ENCODE assay signal across 8 cellular contexts in genomic region chr11:78080818-78081495, GRCh38. TPM values are rescaled to one million over a fixed set of nuclear protein-coding genes. Genes with fewer than 3 reads are reported as not detected.
A peak's percentile ranks its signal among the peaks of the same experiment; 100 is the strongest.
DNase-seq lines count a peak whose midpoint lies in the region; ATAC-seq and TF ChIP-seq lines count a peak whose summit lies in the region.

No MANE protein-coding gene starts in this region.

- H3K4me1 ChIP-seq in mammary epithelial cell (ENCODE audit: insufficient read depth, low read length): peaks cover 14% of the 10 kb centered on the region

- no peak overlapping the region for H3K27ac ChIP-seq in mammary epithelial cell (ENCODE audit: insufficient read depth, low read depth, low read length)
- no peak overlapping the region for H3K27ac ChIP-seq in SU-DHL-6 (ENCODE audit: low read depth, low read length)

- H3K9ac ChIP-seq in mammary epithelial cell (ENCODE audit: insufficient read depth, low read length) (no peak overlapping the region), SU-DHL-6 (ENCODE audit: low read length) (no peak overlapping the region)

- no peak overlapping the region for H3K4me3 Mint-ChIP-seq in MCF 10A (ENCODE audit: unreplicated experiment)
- H3K4me3 Mint-ChIP-seq in type B pancreatic cell: peak overlapping the region; percentile 67

- BruUV-seq in mammary epithelial cell (replicated peaks; lab: Mats Ljungman, UMichigan) (no TSS peak), MCF 10A (replicated peaks; lab: Mats Ljungman, UMichigan) (no TSS peak)

- H3K4me2 ChIP-seq in mammary epithelial cell (ENCODE audit: insufficient read depth, low read depth, low read length): no peak overlapping the region
- no peak overlapping the region for H3K4me2 ChIP-seq in SU-DHL-6 (ENCODE audit: low read depth, low read length, poor library complexity, severe bottlenecking)

- ATAC-seq in HG02798 (IDR thresholded peaks at IDR 0.05; ENCODE audit: poor library complexity, unreplicated experiment) (no peak), HG02623 (IDR thresholded peaks at IDR 0.05; ENCODE audit: unreplicated experiment) (no peak)

- H4K20me1 ChIP-seq in mammary epithelial cell (ENCODE audit: insufficient read depth, low read length) (no peaks in the 10 kb centered on the region), SU-DHL-6 (ENCODE audit: low read depth, low read length) (no peaks in the 10 kb centered on the region)

- H2AFZ ChIP-seq in mammary epithelial cell (ENCODE audit: low read depth, low read length) (peak overlapping the region; percentile 96), SU-DHL-6 (ENCODE audit: low read depth, low read length, severe bottlenecking) (peak overlapping the region; percentile 92)

- H3K4me1 Mint-ChIP-seq in MCF 10A (ENCODE audit: insufficient read depth, unreplicated experiment) (peaks cover 26% of the 10 kb centered on the region), type B pancreatic cell (ENCODE audit: unreplicated experiment) (peaks cover 16% of the 10 kb centered on the region)

- peak; percentile 14 for DNase-seq in mammary epithelial cell
- DNase-seq in MCF 10A (ENCODE audit: unreplicated experiment): no peak
- DNase-seq in fibroblast of mammary gland (ENCODE audit: low read depth): peak; percentile 15
- no peak for DNase-seq in type B pancreatic cell (ENCODE audit: extremely low spot score, unreplicated experiment)
- no peak for DNase-seq in OCI-M2 (lab: John Stamatoyannopoulos, UW; ENCODE audit: unreplicated experiment)

- POLR2A ChIA-PET in MCF 10A (lab: Yijun Ruan, JAX): interaction anchor here (1.0 to 3.1 kb wide), 3 partner anchors 29 to 86 kb away, joined by 5 to 28 read pairs (median 24); partner anchors contain the start of genes ALG8 and INTS4

- H3K36me3 Mint-ChIP-seq in MCF 10A (ENCODE audit: insufficient read depth, unreplicated experiment) (peaks cover 9% of the 10 kb centered on the region), type B pancreatic cell (peaks cover 10% of the 10 kb centered on the region)

- no peaks in the 10 kb centered on the region for H3K9me2 ChIP-seq in SU-DHL-6 (replicated peaks; ENCODE audit: insufficient read depth, low read length)

- CTCF ChIA-PET in mammary epithelial cell (lab: Charles Lee; ENCODE audit: low non-redundant PET) (no interaction called here), MCF 10A (lab: Yijun Ruan, JAX) (interaction anchor here (0.6 to 2.4 kb wide), 3 partner anchors 35 to 58 kb away, joined by 3 to 10 read pairs (median 3); no protein-coding TSS in a partner anchor)

- H3K27me3 Mint-ChIP-seq in MCF 10A (ENCODE audit: insufficient read depth, unreplicated experiment) (no peaks in the 10 kb centered on the region), type B pancreatic cell (peaks cover 3% of the 10 kb centered on the region)

- no peaks in the 10 kb centered on the region for H3F3A ChIP-seq in SU-DHL-6 (ENCODE audit: insufficient read depth)

- TF ChIP-seq CTCF in mammary epithelial cell (conservative IDR thresholded peaks at IDR 0.05 in 1 of 2, IDR thresholded peaks at IDR 0.05 in 1 of 2; ENCODE audit: extremely low read depth in 1 of 2, insufficient read depth in 1 of 2, low read depth in 1 of 2, low read length in 2 of 2): no peak
- TF ChIP-seq CTCF in MCF 10A (IDR thresholded peaks at IDR 0.05; ENCODE audit: unreplicated experiment): no peak
- no peak for TF ChIP-seq CTCF in SU-DHL-6 (IDR thresholded peaks at IDR 0.05; ENCODE audit: insufficient read depth, low read length, poor library complexity, severe bottlenecking)
- no peak for TF ChIP-seq CTCF in fibroblast of mammary gland (conservative IDR thresholded peaks at IDR 0.05; ENCODE audit: control insufficient read depth, insufficient read depth, low read depth, low read length)
- TF ChIP-seq CTCF in type B pancreatic cell (conservative IDR thresholded peaks at IDR 0.05): no peak

- H3K9me3 ChIP-seq in mammary epithelial cell (replicated peaks; ENCODE audit: insufficient read depth, low read length): no peaks in the 10 kb centered on the region
- H3K9me3 ChIP-seq in SU-DHL-6 (ENCODE audit: insufficient read depth, low read length): no peaks in the 10 kb centered on the region

- 83% methylated on average over 8 of the region's 11 CpGs for WGBS in mammary epithelial cell (ENCODE audit: low coverage, missing lambda C conversion rate)

- no peaks in the 10 kb centered on the region for H3K36me3 ChIP-seq in mammary epithelial cell (ENCODE audit: insufficient read depth, low read length)
- H3K36me3 ChIP-seq in SU-DHL-6 (ENCODE audit: low read length): no peaks in the 10 kb centered on the region

- in situ Hi-C loops in mammary epithelial cell (cut with MboI; ENCODE audit: low sequenced_read_pairs in 2 of 2): no loop called here

- intact Hi-C loops in mammary epithelial cell (cut with micrococcal nuclease) (loop anchor here (1.0 kb wide), 1 partner anchor 107 kb away; the partner anchor contains the start of genes KCTD21 and USP35), MCF 10A (cut with micrococcal nuclease) (no loop called here)

- H3K9me3 Mint-ChIP-seq in MCF 10A (ENCODE audit: unreplicated experiment): no peaks in the 10 kb centered on the region
- no peaks in the 10 kb centered on the region for H3K9me3 Mint-ChIP-seq in type B pancreatic cell

- H3K27ac Mint-ChIP-seq in MCF 10A (ENCODE audit: low read depth, unreplicated experiment) (no peak overlapping the region), type B pancreatic cell (peak overlapping the region; percentile 39)

- dilution Hi-C loops in mammary epithelial cell (cut with HindIII; ENCODE audit: low sequenced_read_pairs): no loop called here

- H3K27me3 ChIP-seq in mammary epithelial cell (ENCODE audit: insufficient read depth, low read length) (no peaks in the 10 kb centered on the region), SU-DHL-6 (ENCODE audit: low read length) (no peaks in the 10 kb centered on the region)

- no peak overlapping the region for H3K4me3 ChIP-seq in mammary epithelial cell (replicated peaks in 1 of 3; ENCODE audit: insufficient read depth in 1 of 3, low read depth in 2 of 3, low read length in 3 of 3)
- H3K4me3 ChIP-seq in SU-DHL-6 (ENCODE audit: insufficient read depth, low read length, poor library complexity, severe bottlenecking): no peak overlapping the region
- no peak overlapping the region for H3K4me3 ChIP-seq in fibroblast of mammary gland (ENCODE audit: control insufficient read depth, low read depth, low read length)

- H3K79me2 ChIP-seq in mammary epithelial cell (ENCODE audit: insufficient read depth, low read length) (peaks cover 39% of the 10 kb centered on the region), SU-DHL-6 (ENCODE audit: insufficient read depth, low read length) (peaks cover 35% of the 10 kb centered on the region)

RNA-seq across cellular contexts. Expression of gene NDUFC2, which starts 1.3 kb away (rescaled TPM):
- total RNA-seq in mammary epithelial cell (100 to 1,000 TPM; 108 to 209 TPM), MCF 10A (2022) (156 and 186 TPM in 2 replicates), type B pancreatic cell (ENCODE audit: low replicate concordance) (233 and 240 TPM in 2 replicates)
- polyA plus RNA-seq in mammary epithelial cell: 165 TPM
- 11.5 TPM for polyA minus RNA-seq in mammary epithelial cell

RNA-seq across cellular contexts. Expression of gene THRSP, which starts 17.3 kb away (rescaled TPM):
- not detected for total RNA-seq in mammary epithelial cell
- not detected for polyA plus RNA-seq in mammary epithelial cell
- not detected for polyA minus RNA-seq in mammary epithelial cell
- not detected in 2 replicates for total RNA-seq in MCF 10A (2022)
- not detected in 2 replicates for total RNA-seq in type B pancreatic cell (ENCODE audit: low replicate concordance)

RNA-seq across cellular contexts. Expression of gene KCTD14, which starts 57.9 kb away (rescaled TPM):
- total RNA-seq in mammary epithelial cell (10 to 100 TPM in 1 of 2 donors, 1 to 10 TPM in 1; 7.2 to 11.1 TPM), MCF 10A (2022) (1.5 and 2.2 TPM in 2 replicates), type B pancreatic cell (ENCODE audit: low replicate concordance) (1.2 and 2.8 TPM in 2 replicates)
- polyA plus RNA-seq in mammary epithelial cell: 23.2 TPM
- 18.1 TPM for polyA minus RNA-seq in mammary epithelial cell

RNA-seq across cellular contexts. Expression of gene ALG8, which starts 58.5 kb away (rescaled TPM):
- total RNA-seq in mammary epithelial cell: 10 to 100 TPM; 30.3 to 32.7 TPM
- polyA plus RNA-seq in mammary epithelial cell: 38.8 TPM
- polyA minus RNA-seq in mammary epithelial cell: 48.1 TPM
- total RNA-seq in MCF 10A (2022): 33.8 and 37.2 TPM in 2 replicates
- 45.2 and 71.8 TPM in 2 replicates for total RNA-seq in type B pancreatic cell (ENCODE audit: low replicate concordance)

Comparison
In these comparisons a context has a peak if more than half of its experiments do, and no peak if none do; other contexts are left out.
1. DNase-seq: peak in mammary epithelial cell (single experiment) and fibroblast of mammary gland (single experiment); none in MCF 10A (single experiment), type B pancreatic cell (single experiment) and OCI-M2 (single experiment).